In the genomic region with DNA sequence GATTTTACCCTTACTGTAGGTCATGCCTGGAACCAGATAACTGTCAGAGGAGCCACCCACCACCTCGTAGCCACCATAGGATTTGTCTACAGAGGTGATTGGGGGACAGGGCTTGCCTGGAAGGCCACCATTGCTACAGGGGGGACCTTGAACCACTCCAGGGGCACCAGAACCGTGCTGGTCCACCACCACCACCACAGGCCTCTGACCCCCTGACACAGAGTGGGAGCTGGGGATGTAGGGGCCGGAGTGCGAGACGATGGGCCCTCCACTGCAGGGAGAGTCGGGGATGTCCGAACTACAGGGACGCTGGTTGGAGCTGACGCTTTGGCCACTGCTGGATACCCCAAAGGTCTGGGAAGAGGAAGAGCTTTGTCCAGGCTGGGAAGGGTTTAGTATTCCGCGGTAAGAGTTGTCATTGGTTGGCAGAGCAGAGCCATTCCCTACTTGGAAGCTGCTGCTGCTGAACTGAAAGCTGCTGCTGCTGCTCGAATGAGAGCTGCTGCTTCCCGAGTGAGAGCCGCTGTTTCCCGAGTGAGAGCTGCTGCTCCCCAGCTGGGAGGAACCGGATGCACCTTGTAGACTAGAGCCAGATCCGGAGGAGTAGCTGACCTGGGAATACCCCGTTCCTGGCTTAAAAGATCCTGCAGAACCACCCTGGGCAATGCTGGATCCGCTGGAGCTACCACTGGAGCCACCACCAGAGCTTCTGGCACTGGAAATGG, we compare ENCODE assay signal across 1 cellular context.
TF ChIP-seq lines count a peak whose summit lies in the region.

No MANE protein-coding gene starts in this region.

TF ChIP-seq in SK-N-SH treated with all-trans-retinoic acid at 6 μM for 48 hours, 23 proteins besides CTCF, POLR2A, EP300 and RAD21 (continued from another document):
- TF ChIP-seq TCF4 (CRISPR knock-in tag; IDR thresholded peaks at IDR 0.05; ENCODE audit: borderline replicate concordance) = no peak
- TF ChIP-seq, protein P1, sequence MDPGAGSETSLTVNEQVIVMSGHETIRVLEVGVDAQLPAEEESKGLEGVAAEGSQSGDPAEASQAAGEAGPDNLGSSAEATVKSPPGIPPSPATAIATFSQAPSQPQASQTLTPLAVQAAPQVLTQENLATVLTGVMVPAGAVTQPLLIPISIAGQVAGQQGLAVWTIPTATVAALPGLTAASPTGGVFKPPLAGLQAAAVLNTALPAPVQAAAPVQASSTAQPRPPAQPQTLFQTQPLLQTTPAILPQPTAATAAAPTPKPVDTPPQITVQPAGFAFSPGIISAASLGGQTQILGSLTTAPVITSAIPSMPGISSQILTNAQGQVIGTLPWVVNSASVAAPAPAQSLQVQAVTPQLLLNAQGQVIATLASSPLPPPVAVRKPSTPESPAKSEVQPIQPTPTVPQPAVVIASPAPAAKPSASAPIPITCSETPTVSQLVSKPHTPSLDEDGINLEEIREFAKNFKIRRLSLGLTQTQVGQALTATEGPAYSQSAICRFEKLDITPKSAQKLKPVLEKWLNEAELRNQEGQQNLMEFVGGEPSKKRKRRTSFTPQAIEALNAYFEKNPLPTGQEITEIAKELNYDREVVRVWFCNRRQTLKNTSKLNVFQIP (CRISPR knock-in tag; IDR thresholded peaks at IDR 0.05; ENCODE audit: borderline replicate concordance, low read depth) = no peak
- no peak for TF ChIP-seq GLIS3 (CRISPR knock-in tag; IDR thresholded peaks at IDR 0.05)
- TF ChIP-seq, protein P2, sequence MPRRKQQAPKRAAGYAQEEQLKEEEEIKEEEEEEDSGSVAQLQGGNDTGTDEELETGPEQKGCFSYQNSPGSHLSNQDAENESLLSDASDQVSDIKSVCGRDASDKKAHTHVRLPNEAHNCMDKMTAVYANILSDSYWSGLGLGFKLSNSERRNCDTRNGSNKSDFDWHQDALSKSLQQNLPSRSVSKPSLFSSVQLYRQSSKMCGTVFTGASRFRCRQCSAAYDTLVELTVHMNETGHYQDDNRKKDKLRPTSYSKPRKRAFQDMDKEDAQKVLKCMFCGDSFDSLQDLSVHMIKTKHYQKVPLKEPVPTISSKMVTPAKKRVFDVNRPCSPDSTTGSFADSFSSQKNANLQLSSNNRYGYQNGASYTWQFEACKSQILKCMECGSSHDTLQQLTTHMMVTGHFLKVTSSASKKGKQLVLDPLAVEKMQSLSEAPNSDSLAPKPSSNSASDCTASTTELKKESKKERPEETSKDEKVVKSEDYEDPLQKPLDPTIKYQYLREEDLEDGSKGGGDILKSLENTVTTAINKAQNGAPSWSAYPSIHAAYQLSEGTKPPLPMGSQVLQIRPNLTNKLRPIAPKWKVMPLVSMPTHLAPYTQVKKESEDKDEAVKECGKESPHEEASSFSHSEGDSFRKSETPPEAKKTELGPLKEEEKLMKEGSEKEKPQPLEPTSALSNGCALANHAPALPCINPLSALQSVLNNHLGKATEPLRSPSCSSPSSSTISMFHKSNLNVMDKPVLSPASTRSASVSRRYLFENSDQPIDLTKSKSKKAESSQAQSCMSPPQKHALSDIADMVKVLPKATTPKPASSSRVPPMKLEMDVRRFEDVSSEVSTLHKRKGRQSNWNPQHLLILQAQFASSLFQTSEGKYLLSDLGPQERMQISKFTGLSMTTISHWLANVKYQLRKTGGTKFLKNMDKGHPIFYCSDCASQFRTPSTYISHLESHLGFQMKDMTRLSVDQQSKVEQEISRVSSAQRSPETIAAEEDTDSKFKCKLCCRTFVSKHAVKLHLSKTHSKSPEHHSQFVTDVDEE (CRISPR knock-in tag; IDR thresholded peaks at IDR 0.05) = no peak
